2 cellular contexts compared by ENCODE assay signal in the genomic region with DNA sequence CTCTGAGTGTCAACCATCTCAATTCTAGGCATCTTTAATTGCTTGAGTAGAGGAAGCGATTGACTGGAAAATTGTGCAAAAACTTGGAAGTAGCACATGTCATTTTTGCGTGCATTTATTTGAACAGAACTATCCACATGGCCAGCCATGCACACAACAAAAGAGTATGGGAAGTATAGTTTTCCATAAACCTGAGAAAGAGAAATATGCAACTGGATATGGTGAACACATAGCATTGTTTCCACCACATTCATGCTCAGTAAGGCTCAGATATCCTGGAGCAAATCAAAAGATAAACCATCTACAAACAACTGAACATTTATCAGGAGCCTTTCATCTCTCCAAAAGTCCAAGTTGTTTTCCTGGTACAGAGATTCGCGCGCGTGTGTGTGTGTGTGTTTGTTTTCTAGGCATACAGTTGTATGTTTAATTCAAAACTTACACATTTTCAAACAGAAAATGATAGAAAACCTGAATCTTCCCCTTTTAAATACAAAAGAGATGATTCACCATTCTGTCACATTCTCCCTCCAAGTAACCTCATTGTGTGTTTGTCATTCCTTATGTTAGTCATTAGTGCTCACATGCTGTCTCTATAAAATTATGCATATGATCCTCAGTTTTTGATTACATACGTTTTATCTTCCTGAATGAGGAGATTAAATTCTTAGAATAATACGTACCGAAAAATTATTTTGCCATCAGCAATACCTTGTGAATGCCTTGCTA.
TF ChIP-seq lines count a peak whose summit lies in the region.

No MANE protein-coding gene starts in this region.

TF ChIP-seq in IMR-90, 13 proteins besides CTCF, POLR2A, EP300 and RAD21 (continued from another document):
- no peak for TF ChIP-seq MXI1 (IDR thresholded peaks at IDR 0.05; ENCODE audit: borderline replicate concordance, low read depth, low read length)
- peak; percentile 64 for TF ChIP-seq FOS (IDR thresholded peaks at IDR 0.05; ENCODE audit: low read depth, low read length)
- TF ChIP-seq RCOR1 (IDR thresholded peaks at IDR 0.05; ENCODE audit: insufficient replicate concordance, low read length): no peak
- no peak for TF ChIP-seq NFE2L2 (IDR thresholded peaks at IDR 0.05; ENCODE audit: low read depth, low read length)
- TF ChIP-seq CHD1 (IDR thresholded peaks at IDR 0.05; ENCODE audit: low read depth, low read length): no peak
- no peak for TF ChIP-seq MAFK (IDR thresholded peaks at IDR 0.05; ENCODE audit: low read depth, low read length)
- TF ChIP-seq, protein P1, sequence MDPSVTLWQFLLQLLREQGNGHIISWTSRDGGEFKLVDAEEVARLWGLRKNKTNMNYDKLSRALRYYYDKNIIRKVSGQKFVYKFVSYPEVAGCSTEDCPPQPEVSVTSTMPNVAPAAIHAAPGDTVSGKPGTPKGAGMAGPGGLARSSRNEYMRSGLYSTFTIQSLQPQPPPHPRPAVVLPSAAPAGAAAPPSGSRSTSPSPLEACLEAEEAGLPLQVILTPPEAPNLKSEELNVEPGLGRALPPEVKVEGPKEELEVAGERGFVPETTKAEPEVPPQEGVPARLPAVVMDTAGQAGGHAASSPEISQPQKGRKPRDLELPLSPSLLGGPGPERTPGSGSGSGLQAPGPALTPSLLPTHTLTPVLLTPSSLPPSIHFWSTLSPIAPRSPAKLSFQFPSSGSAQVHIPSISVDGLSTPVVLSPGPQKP (IDR thresholded peaks at IDR 0.05; ENCODE audit: borderline replicate concordance, low read depth, low read length): no peak
- no peak for TF ChIP-seq MAZ (IDR thresholded peaks at IDR 0.05; ENCODE audit: borderline replicate concordance, low read depth, low read length)

TF ChIP-seq in WTC11, 78 proteins besides CTCF, POLR2A, EP300 and RAD21 (continued from another document):
- TF ChIP-seq STAT6 (CRISPR knock-in tag; conservative IDR thresholded peaks at IDR 0.05; ENCODE audit: low read depth): no peak
